In genomic region chr2:39490586-39490985, GRCh38 we compare ENCODE assay signal across 1 cellular context.
TF ChIP-seq lines count a peak whose summit lies in the region.

No MANE protein-coding gene starts in this region.

TF ChIP-seq in IMR-90, 13 proteins besides CTCF, POLR2A, EP300 and RAD21:
- TF ChIP-seq CEBPB (IDR thresholded peaks at IDR 0.05; ENCODE audit: low read depth, low read length): no peak
- no peak for TF ChIP-seq MAZ (IDR thresholded peaks at IDR 0.05; ENCODE audit: borderline replicate concordance, low read depth, low read length)
- no peak for TF ChIP-seq SMC3 (IDR thresholded peaks at IDR 0.05; ENCODE audit: low read depth, low read length)
- TF ChIP-seq RCOR1 (IDR thresholded peaks at IDR 0.05; ENCODE audit: insufficient replicate concordance, low read length): no peak
- TF ChIP-seq MXI1 (IDR thresholded peaks at IDR 0.05; ENCODE audit: borderline replicate concordance, low read depth, low read length): no peak
- no peak for TF ChIP-seq MAFK (IDR thresholded peaks at IDR 0.05; ENCODE audit: low read depth, low read length)
- TF ChIP-seq CHD1 (IDR thresholded peaks at IDR 0.05; ENCODE audit: low read depth, low read length): no peak
- no peak for TF ChIP-seq NFE2L2 (IDR thresholded peaks at IDR 0.05; ENCODE audit: low read depth, low read length)
- TF ChIP-seq USF2 (IDR thresholded peaks at IDR 0.05; ENCODE audit: low read depth, low read length): no peak
- no peak for TF ChIP-seq ELK1 (IDR thresholded peaks at IDR 0.05; ENCODE audit: borderline replicate concordance, low read depth, low read length)
- TF ChIP-seq BHLHE40 (IDR thresholded peaks at IDR 0.05; ENCODE audit: low read depth, low read length): no peak
- TF ChIP-seq RFX5 (IDR thresholded peaks at IDR 0.05; ENCODE audit: low read depth, low read length): no peak
- no peak for TF ChIP-seq FOS (IDR thresholded peaks at IDR 0.05; ENCODE audit: low read depth, low read length)
